Comparison of ENCODE assay signal across 18 cellular contexts in genomic region chr5:79269733-79270166, GRCh38.
"Had no signal": no experiment of that assay in that cellular context is flagged by ENCODE, and none has a peak within 500 bp of the region (broad histone marks: within the 10 kb centered on the region; RNA-seq: fewer than 3 reads in every experiment).

No MANE protein-coding gene starts in this region.

- H3K9me3 ChIP-seq: suprapubic skin had no signal

- ATAC-seq: activated T-helper 17 cell treated with anti-CD3 and anti-CD28 coated beads, Interleukin-2, amount 50 U/mL, for 72 hours; foreskin keratinocyte; right cardiac atrium had no signal

- H3K36me3 ChIP-seq: suprapubic skin had no signal

- H3K27me3 Mint-ChIP-seq: activated B cell treated with CpG ODN at 0.5 μM for 24 hours; activated CD4-positive, alpha-beta T cell treated with anti-CD3 and anti-CD28 coated beads, Interleukin-2, amount 10 ng/mL, durations not matched to agents 7 days and 5 days; activated T-helper 17 cell treated with anti-CD3 and anti-CD28 coated beads, Interleukin-2, amount 50 U/mL, for 72 hours; stimulated activated naive CD8-positive, alpha-beta T cell treated with anti-CD3 and anti-CD28 coated beads, Interleukin-15, Interleukin-2, amounts not matched to agents 100 ng/mL and 50 ng/mL, for 24 hours had no signal

- H3K4me3 ChIP-seq: suprapubic skin had no signal

- H3K9me3 Mint-ChIP-seq: activated B cell treated with CpG ODN at 0.5 μM for 24 hours; activated CD4-positive, alpha-beta T cell treated with anti-CD3 and anti-CD28 coated beads, Interleukin-2, amount 10 ng/mL, durations not matched to agents 7 days and 5 days; activated T-helper 17 cell treated with anti-CD3 and anti-CD28 coated beads, Interleukin-2, amount 50 U/mL, for 72 hours had no signal

- H3K27ac ChIP-seq: foreskin keratinocyte, suprapubic skin had no signal

- H3K27ac Mint-ChIP-seq: activated B cell treated with CpG ODN at 0.5 μM for 24 hours; activated CD4-positive, alpha-beta T cell treated with anti-CD3 and anti-CD28 coated beads, Interleukin-2, amount 10 ng/mL, durations not matched to agents 7 days and 5 days; activated T-helper 17 cell treated with anti-CD3 and anti-CD28 coated beads, Interleukin-2, amount 50 U/mL, for 72 hours; nephron; stimulated activated naive CD8-positive, alpha-beta T cell treated with anti-CD3 and anti-CD28 coated beads, Interleukin-15, Interleukin-2, amounts not matched to agents 100 ng/mL and 50 ng/mL, for 24 hours had no signal

- H3K4me1 ChIP-seq: foreskin keratinocyte, suprapubic skin had no signal

- H3K4me3 Mint-ChIP-seq: activated B cell treated with CpG ODN at 0.5 μM for 24 hours; activated CD4-positive, alpha-beta T cell treated with anti-CD3 and anti-CD28 coated beads, Interleukin-2, amount 10 ng/mL, durations not matched to agents 7 days and 5 days; activated T-helper 17 cell treated with anti-CD3 and anti-CD28 coated beads, Interleukin-2, amount 50 U/mL, for 72 hours; nephron; stimulated activated naive CD8-positive, alpha-beta T cell treated with anti-CD3 and anti-CD28 coated beads, Interleukin-15, Interleukin-2, amounts not matched to agents 100 ng/mL and 50 ng/mL, for 24 hours had no signal

- H3K27me3 ChIP-seq: foreskin keratinocyte, suprapubic skin had no signal

- DNase-seq: activated B cell treated with CpG ODN at 0.5 μM for 24 hours; activated CD4-positive, alpha-beta T cell treated with anti-CD3 and anti-CD28 coated beads, Interleukin-2, amount 10 ng/mL, durations not matched to agents 7 days and 5 days; activated naive CD4-positive, alpha-beta T cell treated with Interleukin-2 at 50 U/mL for 16 hours; anterior cingulate cortex; cortex of kidney; effector CD8-positive, alpha-beta T cell; foreskin keratinocyte; glutamatergic neuron; hypothalamus; kidney; nucleus accumbens; right cardiac atrium; small intestine; trophoblast cell had no signal

- H3K4me1 Mint-ChIP-seq: activated CD4-positive, alpha-beta T cell treated with anti-CD3 and anti-CD28 coated beads, Interleukin-2, amount 10 ng/mL, durations not matched to agents 7 days and 5 days; nephron had no signal
